ENCODE assay signal across 9 cellular contexts in genomic region chr12:16939871-16940306, GRCh38.
DNase-seq lines count a peak whose midpoint lies in the region; ATAC-seq and TF ChIP-seq lines count a peak whose summit lies in the region.
"Had no signal": no experiment of that assay in that cellular context is flagged by ENCODE, and none has a peak within 500 bp of the region (broad histone marks: within the 10 kb centered on the region; RNA-seq: fewer than 3 reads in every experiment).

No MANE protein-coding gene starts in this region.

- H3K27me3 ChIP-seq in mammary epithelial cell (ENCODE audit: insufficient read depth, low read length): no peaks in the 10 kb centered on the region

- 40% methylated on average over 6 of the region's 6 CpGs for WGBS in mammary epithelial cell (ENCODE audit: low coverage, missing lambda C conversion rate)

- H3K27me3 Mint-ChIP-seq in nephron progenitor cell (ENCODE audit: low read depth, poor library complexity): no peaks in the 10 kb centered on the region
- H3K27me3 Mint-ChIP-seq: central memory CD8-positive, alpha-beta T cell had no signal

- peak overlapping the region; percentile 36 for H3K27ac Mint-ChIP-seq in nephron progenitor cell

- in situ Hi-C loops in mammary epithelial cell (cut with MboI; ENCODE audit: low sequenced_read_pairs in 2 of 2): loop anchor here (25.0 kb wide), 4 partner anchors 647 to 1047 kb away; no protein-coding TSS in a partner anchor

- no peak overlapping the region for H3K4me2 ChIP-seq in mammary epithelial cell (ENCODE audit: insufficient read depth, low read depth, low read length)

- peak overlapping the region; percentile 51 for H2AFZ ChIP-seq in mammary epithelial cell (ENCODE audit: low read depth, low read length)

- H3K9ac ChIP-seq in mammary epithelial cell (ENCODE audit: insufficient read depth, low read length): no peak overlapping the region

- H3K79me2 ChIP-seq in mammary epithelial cell (ENCODE audit: insufficient read depth, low read length): no peaks in the 10 kb centered on the region

- DNase-seq in NCI-H1417 (lab: John Stamatoyannopoulos, UW) (peak; percentile 22 to 58 (median 53)), NCI-H1417 treated with DMSO at 0.1 percent for 48 hours (lab: John Stamatoyannopoulos, UW) (no peak), NCI-H82 (lab: John Stamatoyannopoulos, UW) (peak; percentile 90), mammary epithelial cell (peak; percentile 71), nephron progenitor cell (peak; percentile 22)
- no peak for DNase-seq in activated effector memory CD4-positive, alpha-beta T cell treated with Interleukin-2 at 50 U/mL for 16 hours

- H3K9me3 ChIP-seq in mammary epithelial cell (replicated peaks; ENCODE audit: insufficient read depth, low read length): no peaks in the 10 kb centered on the region

- no peak overlapping the region for H3K27ac ChIP-seq in mammary epithelial cell (ENCODE audit: insufficient read depth, low read depth, low read length)

- H3K4me3 Mint-ChIP-seq in nephron progenitor cell: no peak overlapping the region
- H3K4me3 Mint-ChIP-seq: central memory CD8-positive, alpha-beta T cell had no signal

- peak; percentile 98 to 100 for TF ChIP-seq CTCF in mammary epithelial cell (conservative IDR thresholded peaks at IDR 0.05 in 1 of 2, IDR thresholded peaks at IDR 0.05 in 1 of 2; ENCODE audit: extremely low read depth in 1 of 2, insufficient read depth in 1 of 2, low read depth in 1 of 2, low read length in 2 of 2)
- peak; percentile 59 for TF ChIP-seq CTCF in nephron progenitor cell (IDR thresholded peaks at IDR 0.05)

- BruUV-seq in mammary epithelial cell (replicated peaks; lab: Mats Ljungman, UMichigan): no TSS peak

- intact Hi-C loops in mammary epithelial cell (cut with micrococcal nuclease): loop anchor here (1.0 to 10.0 kb wide), 7 partner anchors 77 to 1285 kb away; no protein-coding TSS in a partner anchor

- CTCF ChIA-PET in mammary epithelial cell (lab: Charles Lee; ENCODE audit: low non-redundant PET): interaction anchor here (0.6 kb wide), 1 partner anchor 981 kb away, joined by 3 read pairs; no protein-coding TSS in a partner anchor

- H4K20me1 ChIP-seq in mammary epithelial cell (ENCODE audit: insufficient read depth, low read length): no peaks in the 10 kb centered on the region

- H3K4me3 ChIP-seq in mammary epithelial cell (replicated peaks in 1 of 3; ENCODE audit: insufficient read depth in 1 of 3, low read depth in 2 of 3, low read length in 3 of 3): no peak overlapping the region

- H3K9me3 Mint-ChIP-seq in nephron progenitor cell: peaks cover 24% of the 10 kb centered on the region

- no peaks in the 10 kb centered on the region for H3K4me1 ChIP-seq in mammary epithelial cell (ENCODE audit: insufficient read depth, low read length)

- H3K4me1 Mint-ChIP-seq in nephron progenitor cell: no peaks in the 10 kb centered on the region
- H3K4me1 Mint-ChIP-seq: central memory CD8-positive, alpha-beta T cell had no signal

- H3K36me3 ChIP-seq in mammary epithelial cell (ENCODE audit: insufficient read depth, low read length): no peaks in the 10 kb centered on the region

- H3K36me3 Mint-ChIP-seq in nephron progenitor cell (ENCODE audit: low read depth): no peaks in the 10 kb centered on the region

- ATAC-seq in GM21529 (IDR thresholded peaks at IDR 0.05; ENCODE audit: unreplicated experiment): peak; percentile 99
- peak; percentile 99 for ATAC-seq in HG03575 (IDR thresholded peaks at IDR 0.05; ENCODE audit: extremely low read depth, insufficient number of reproducible peaks, low FRiP score, unreplicated experiment)

- dilution Hi-C loops in mammary epithelial cell (cut with HindIII; ENCODE audit: low sequenced_read_pairs): no loop called here

Comparison
In these comparisons a context has a peak if more than half of its experiments do, and no peak if none do; other contexts are left out.
1. DNase-seq: peak in NCI-H1417 (3 of 3), NCI-H82 (single experiment), mammary epithelial cell (single experiment) and nephron progenitor cell (single experiment); none in NCI-H1417 treated with DMSO at 0.1 percent for 48 hours (single experiment) and activated effector memory CD4-positive, alpha-beta T cell treated with Interleukin-2 at 50 U/mL for 16 hours (single experiment).